28 cellular contexts compared by ENCODE assay signal in genomic region chr9:133583586-133583985, GRCh38. TPM values are rescaled to one million over a fixed set of nuclear protein-coding genes. Genes with fewer than 3 reads are reported as not detected.
DNase-seq lines count a peak whose midpoint lies in the region; ATAC-seq and TF ChIP-seq lines count a peak whose summit lies in the region.
"Had no signal": no experiment of that assay in that cellular context is flagged by ENCODE, and none has a peak within 500 bp of the region (broad histone marks: within the 10 kb centered on the region; RNA-seq: fewer than 3 reads in every experiment).

No MANE protein-coding gene starts in this region.

- H3K9me3 Mint-ChIP-seq in CD8-positive, alpha-beta memory T cell: no peaks in the 10 kb centered on the region
- H3K9me3 Mint-ChIP-seq: IgD-negative memory B cell had no signal

- TF ChIP-seq CTCF in upper lobe of left lung (IDR thresholded peaks at IDR 0.05) (no peak), omental fat pad (IDR thresholded peaks at IDR 0.05) (no peak)

- no peak overlapping the region for H3K4me3 Mint-ChIP-seq in CD8-positive, alpha-beta memory T cell
- H3K4me3 Mint-ChIP-seq: activated naive CD4-positive, alpha-beta T cell treated with anti-CD3 and anti-CD28 coated beads, Interleukin-2, amount 10 ng/mL, durations not matched to agents 7 days and 5 days; IgD-negative memory B cell; T-helper 17 cell had no signal

- peaks cover 7% of the 10 kb centered on the region for H3K4me1 ChIP-seq in right cardiac atrium (ENCODE audit: control insufficient read depth, insufficient read depth, low read length)
- peaks cover 15 to 28% (median 19%) of the 10 kb centered on the region in 4 donors for H3K4me1 ChIP-seq in upper lobe of left lung
- H3K4me1 ChIP-seq in CD8-positive, alpha-beta memory T cell (ENCODE audit: insufficient read depth, low read length): peaks cover 7% of the 10 kb centered on the region
- H3K4me1 ChIP-seq: parathyroid adenoma had no signal

- H3K27ac ChIP-seq in right cardiac atrium (ENCODE audit: low read length): peak overlapping the region; percentile 31
- peak overlapping the region in 3 of 4 donors; percentile 51 to 67 (median 62) for H3K27ac ChIP-seq in upper lobe of left lung
- H3K27ac ChIP-seq in CD8-positive, alpha-beta memory T cell (ENCODE audit: low read depth, low read length): no peak overlapping the region
- H3K27ac ChIP-seq: 22Rv1, HL-60, parathyroid adenoma, tibial artery, WERI-Rb-1 had no signal

- no peaks in the 10 kb centered on the region for H3K36me3 Mint-ChIP-seq in CD8-positive, alpha-beta memory T cell
- H3K36me3 Mint-ChIP-seq: activated naive CD4-positive, alpha-beta T cell treated with anti-CD3 and anti-CD28 coated beads, Interleukin-2, amount 10 ng/mL, durations not matched to agents 7 days and 5 days; IgD-negative memory B cell; naive B cell had no signal

- H3K4me1 Mint-ChIP-seq in CD8-positive, alpha-beta memory T cell: no peaks in the 10 kb centered on the region
- H3K4me1 Mint-ChIP-seq: activated naive CD4-positive, alpha-beta T cell treated with anti-CD3 and anti-CD28 coated beads, Interleukin-2, amount 10 ng/mL, durations not matched to agents 7 days and 5 days; T-helper 17 cell had no signal

- no peak overlapping the region for H3K27ac Mint-ChIP-seq in CD8-positive, alpha-beta memory T cell
- H3K27ac Mint-ChIP-seq: activated naive CD4-positive, alpha-beta T cell treated with anti-CD3 and anti-CD28 coated beads, Interleukin-2, amount 10 ng/mL, durations not matched to agents 7 days and 5 days; IgD-negative memory B cell; T-helper 17 cell had no signal

- H3K4me3 ChIP-seq in right cardiac atrium (ENCODE audit: low read length) (no peak overlapping the region), upper lobe of left lung (no peak overlapping the region)
- H3K4me3 ChIP-seq in CD8-positive, alpha-beta memory T cell (ENCODE audit: low read length): no peak overlapping the region
- H3K4me3 ChIP-seq: tibial artery had no signal

- H3K27me3 Mint-ChIP-seq in CD8-positive, alpha-beta memory T cell: peaks cover 13 to 61% of the 10 kb centered on the region in 2 donors

- CTCF ChIA-PET in CD8-positive, alpha-beta memory T cell (lab: Charles Lee): no interaction called here

- ATAC-seq in right cardiac atrium (peak; percentile 75 to 85), upper lobe of left lung (ENCODE audit: low FRiP score in 2 of 2) (peak in 1 of 2 donors; percentile 5), omental fat pad (ENCODE audit: low FRiP score) (no peak)
- ATAC-seq: T-helper 17 cell had no signal

- H3K27me3 ChIP-seq in right cardiac atrium (ENCODE audit: control insufficient read depth, insufficient read depth) (no peaks in the 10 kb centered on the region), upper lobe of left lung (peaks cover 0 to 12% (median 6%) of the 10 kb centered on the region in 4 donors)
- H3K27me3 ChIP-seq in CD8-positive, alpha-beta memory T cell (ENCODE audit: insufficient read depth, low read length, poor library complexity, severe bottlenecking): peaks cover 16% of the 10 kb centered on the region

- DNase-seq in NCI-H1417 (lab: John Stamatoyannopoulos, UW) (peak; percentile 55 to 63 (median 56)), NCI-H1417 treated with DMSO at 0.1 percent for 48 hours (lab: John Stamatoyannopoulos, UW) (no peak), SHP77 (lab: John Stamatoyannopoulos, UW) (peak; percentile 72 to 74), right cardiac atrium (peak; percentile 92 to 99 (median 98)), upper lobe of left lung (peak; percentile 34 to 89), UCSD-AML1 (lab: John Stamatoyannopoulos, UW; ENCODE audit: unreplicated experiment) (no peak), omental fat pad (ENCODE audit: low spot score) (no peak)
- no peak for DNase-seq in CD8-positive, alpha-beta memory T cell
- DNase-seq: activated CD4-positive, alpha-beta T cell treated with anti-CD3 and anti-CD28 coated beads, Interleukin-2, amount 50 U/mL, for 48 hours; activated naive CD4-positive, alpha-beta T cell treated with anti-CD3 and anti-CD28 coated beads, Interleukin-2, amount 10 ng/mL, durations not matched to agents 7 days and 5 days; activated T-cell treated with anti-CD3 and anti-CD28 coated beads for 4 hours; AML-193; Calu3; glutamatergic neuron; MM.1S; naive B cell; NCI-H187; stimulated activated naive CD4-positive, alpha-beta T cell; T-helper 17 cell; tibial artery; WERI-Rb-1 had no signal

- no peaks in the 10 kb centered on the region for H3K9me3 ChIP-seq in right cardiac atrium (ENCODE audit: control insufficient read depth, low read length)
- H3K9me3 ChIP-seq in upper lobe of left lung: no peaks in the 10 kb centered on the region
- no peaks in the 10 kb centered on the region for H3K9me3 ChIP-seq in CD8-positive, alpha-beta memory T cell (ENCODE audit: low read length)
- H3K9me3 ChIP-seq: tibial artery had no signal

- intact Hi-C loops in right cardiac atrium (cut with DNase I): loop anchor here in 1 of 4 donors (5.0 kb wide), 1 partner anchor 46 kb away; no protein-coding TSS in a partner anchor

- no peaks in the 10 kb centered on the region for H3K36me3 ChIP-seq in upper lobe of left lung
- no peaks in the 10 kb centered on the region for H3K36me3 ChIP-seq in CD8-positive, alpha-beta memory T cell (ENCODE audit: insufficient read depth, low read length)
- H3K36me3 ChIP-seq: tibial artery, WERI-Rb-1 had no signal

- POLR2A ChIA-PET in CD8-positive, alpha-beta memory T cell (lab: Charles Lee): no interaction called here

- no peak for TF ChIP-seq POLR2A in upper lobe of left lung (IDR thresholded peaks at IDR 0.05)

- WGBS in right cardiac atrium: 45% methylated on average over 23 of the region's 23 CpGs
- 67 to 88% methylated on average over 2 to 23 of the region's 23 CpGs for WGBS in upper lobe of left lung, 2 donors

- no peak for TF ChIP-seq EP300 in upper lobe of left lung (IDR thresholded peaks at IDR 0.05)

RNA-seq across cellular contexts. Expression of gene FAM163B, which starts 25.6 kb away (rescaled TPM):
- total RNA-seq in right cardiac atrium (1 to 10 TPM; 1.2 to 5.4 (median 1.4) TPM), upper lobe of left lung (not detected), omental fat pad (not detected)
- polyA plus RNA-seq in right cardiac atrium: 2.0 TPM
- total RNA-seq in CD8-positive, alpha-beta memory T cell: not detected
- polyA plus RNA-seq in CD8-positive, alpha-beta memory T cell: not detected
- total RNA-seq: astrocyte, Calu3, lung microvascular endothelial cell, NCI-H460, T-helper 17 cell had no signal
- polyA plus RNA-seq: IgD-negative memory B cell had no signal

RNA-seq across cellular contexts. Expression of gene ADAMTSL2, which starts 49.1 kb away (rescaled TPM):
- 10 to 100 TPM; 30.3 to 90.2 (median 47.1) TPM for total RNA-seq in right cardiac atrium
- 37.3 TPM for polyA plus RNA-seq in right cardiac atrium
- 10 to 100 TPM in 4 of 6 donors, 1 to 10 TPM in 2; 1.4 to 34.8 (median 19.2) TPM for total RNA-seq in upper lobe of left lung
- 1 to 10 TPM in 3 of 4 donors, under 1 TPM in 1; 0.63 to 4.7 (median 1.4) TPM for total RNA-seq in omental fat pad
- not detected for total RNA-seq in CD8-positive, alpha-beta memory T cell
- polyA plus RNA-seq in CD8-positive, alpha-beta memory T cell: not detected
- total RNA-seq: NCI-H460, T-helper 17 cell had no signal
- polyA plus RNA-seq: IgD-negative memory B cell had no signal

RNA-seq across cellular contexts. Expression of gene DBH, which starts 52.6 kb away (rescaled TPM):
- total RNA-seq in right cardiac atrium (under 1 TPM in 2 of 4 donors, not detected in 2; 0.09 to 0.14 TPM), upper lobe of left lung (under 1 TPM in 1 of 6 donors, not detected in 5; 0.27 TPM), omental fat pad (under 1 TPM in 1 of 4 donors, not detected in 3; 0.19 TPM)
- 0.05 TPM for polyA plus RNA-seq in right cardiac atrium
- not detected for total RNA-seq in CD8-positive, alpha-beta memory T cell
- not detected for polyA plus RNA-seq in CD8-positive, alpha-beta memory T cell
- total RNA-seq: astrocyte, Calu3, lung microvascular endothelial cell, NCI-H460 had no signal
- polyA plus RNA-seq: IgD-negative memory B cell had no signal

RNA-seq across cellular contexts. Expression of gene MYMK, which starts 58.8 kb away (rescaled TPM):
- total RNA-seq in right cardiac atrium (not detected), upper lobe of left lung (not detected), omental fat pad (not detected)
- polyA plus RNA-seq in right cardiac atrium: not detected
- not detected for total RNA-seq in CD8-positive, alpha-beta memory T cell
- not detected for polyA plus RNA-seq in CD8-positive, alpha-beta memory T cell
- total RNA-seq: astrocyte, Calu3, lung microvascular endothelial cell, NCI-H460, T-helper 17 cell had no signal
- polyA plus RNA-seq: IgD-negative memory B cell had no signal

Comparison
In these comparisons a context has a peak if more than half of its experiments do, and no peak if none do; other contexts are left out.
1. DNase-seq: peak in NCI-H1417 (3 of 3), SHP77 (2 of 2), right cardiac atrium (3 of 3) and upper lobe of left lung (2 of 2); none in NCI-H1417 treated with DMSO at 0.1 percent for 48 hours (single experiment), UCSD-AML1 (single experiment), omental fat pad (single experiment) and CD8-positive, alpha-beta memory T cell (0 of 5).